8 cellular contexts compared by ENCODE assay signal in the genomic region with DNA sequence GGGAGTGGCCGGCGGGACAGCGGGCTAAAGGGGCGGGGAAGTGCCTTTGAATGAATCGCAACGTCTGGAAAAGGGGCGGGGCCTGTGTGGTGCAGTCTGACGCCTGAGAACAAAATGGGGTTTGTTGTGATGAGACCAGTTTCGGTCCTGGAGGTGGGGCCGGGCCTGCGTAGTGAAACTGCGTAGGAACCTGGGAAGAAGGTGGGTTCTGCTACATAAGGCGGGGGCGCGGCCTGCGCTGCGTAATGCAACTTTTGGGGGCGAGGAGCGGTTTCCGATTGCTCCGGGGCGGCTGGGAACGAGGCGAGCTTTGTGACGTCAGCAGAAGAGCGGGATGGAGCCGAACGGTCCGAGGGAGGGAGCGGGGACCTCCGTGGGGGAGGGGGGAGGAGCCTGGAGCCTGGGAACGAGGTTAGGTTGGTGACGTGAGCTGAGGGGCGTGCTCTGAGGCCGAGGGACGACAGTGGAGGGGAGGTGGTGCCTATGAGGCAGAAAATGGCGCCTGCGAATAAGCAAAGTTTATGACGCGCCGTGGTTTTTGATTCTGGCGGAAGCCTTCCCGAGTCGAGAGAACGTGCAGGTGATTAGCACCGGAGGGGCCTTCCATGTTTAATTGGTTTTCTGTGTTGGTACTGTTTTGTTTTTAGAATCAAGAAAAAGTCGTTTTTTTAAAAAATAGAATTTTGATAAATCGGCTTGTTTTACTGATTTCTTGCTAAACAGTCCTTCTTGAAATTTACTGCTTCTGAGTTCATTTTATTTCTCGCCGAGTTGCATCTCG. TPM values are rescaled to one million over a fixed set of nuclear protein-coding genes. Genes with fewer than 3 reads are reported as not detected.
DNase-seq lines count a peak whose midpoint lies in the region; ATAC-seq and TF ChIP-seq lines count a peak whose summit lies in the region.

No MANE protein-coding gene starts in this region.

- H3K4me1 ChIP-seq in thymus (ENCODE audit: control insufficient read depth, insufficient read depth, low read length), result no peaks in the 10 kb centered on the region

- no peaks in the 10 kb centered on the region for H3K27me3 Mint-ChIP-seq in activated naive CD8-positive, alpha-beta T cell
- H3K27me3 Mint-ChIP-seq in osteocyte (ENCODE audit: unreplicated experiment), result no peaks in the 10 kb centered on the region

- H3K27ac ChIP-seq in thymus (ENCODE audit: low read depth), result peak overlapping the region; percentile 99

- intact Hi-C loops in head of caudate nucleus (cut with DNase I), result no loop called here

- H3K9me3 Mint-ChIP-seq in activated naive CD8-positive, alpha-beta T cell (ENCODE audit: low read depth), result no peaks in the 10 kb centered on the region
- H3K9me3 Mint-ChIP-seq in osteocyte (ENCODE audit: unreplicated experiment), result no peaks in the 10 kb centered on the region

- H3K27me3 ChIP-seq in thymus (ENCODE audit: control insufficient read depth, insufficient read depth), result no peaks in the 10 kb centered on the region

- peak; percentile 87 for ATAC-seq in HG02623 (IDR thresholded peaks at IDR 0.05; ENCODE audit: unreplicated experiment)
- ATAC-seq in SK-N-SH treated with all-trans-retinoic acid at 6 μM for 48 hours, result peak; percentile 94

- peaks cover 34% of the 10 kb centered on the region for H3K4me1 Mint-ChIP-seq in activated naive CD8-positive, alpha-beta T cell (ENCODE audit: low read depth)
- H3K4me1 Mint-ChIP-seq in osteocyte (ENCODE audit: unreplicated experiment), result peaks cover 37% of the 10 kb centered on the region

- H3K4me3 Mint-ChIP-seq in activated naive CD8-positive, alpha-beta T cell, result peak overlapping the region; percentile 90
- H3K4me3 Mint-ChIP-seq in osteocyte (ENCODE audit: unreplicated experiment), result peak overlapping the region; percentile 96

- WGBS in thymus, result under 1% methylated on average over 51 of the region's 51 CpGs

- peak; percentile 88 for DNase-seq in GM10266 (ENCODE audit: extremely low spot score)
- peak; percentile 99 for DNase-seq in NCI-H1092 treated with DMSO at 0.1 percent for 48 hours (lab: John Stamatoyannopoulos, UW)
- peak; percentile 83 to 97 (median 93) for DNase-seq in head of caudate nucleus
- DNase-seq in osteocyte (ENCODE audit: extremely low spot score, unreplicated experiment), result peak; percentile 99

- H3K36me3 Mint-ChIP-seq in activated naive CD8-positive, alpha-beta T cell, result peaks cover 7% of the 10 kb centered on the region
- peaks cover 16% of the 10 kb centered on the region for H3K36me3 Mint-ChIP-seq in osteocyte (ENCODE audit: unreplicated experiment)

- no peaks in the 10 kb centered on the region for H3K9me3 ChIP-seq in thymus (ENCODE audit: control insufficient read depth)

- H3K36me3 ChIP-seq in thymus (ENCODE audit: control insufficient read depth, insufficient read depth), result peaks cover 10% of the 10 kb centered on the region

- H3K4me3 ChIP-seq in thymus (ENCODE audit: low read length), result peak overlapping the region; percentile 78

- H3K27ac Mint-ChIP-seq in activated naive CD8-positive, alpha-beta T cell, result peak overlapping the region; percentile 93
- peak overlapping the region; percentile 100 for H3K27ac Mint-ChIP-seq in osteocyte (ENCODE audit: unreplicated experiment)

- TF ChIP-seq CTCF in GM10266 (IDR thresholded peaks at IDR 0.05; ENCODE audit: control insufficient read depth, insufficient read depth, low read depth, missing control alignments), result no peak
- no peak for TF ChIP-seq CTCF in osteocyte (IDR thresholded peaks at IDR 0.05)

TF ChIP-seq in SK-N-SH treated with all-trans-retinoic acid at 6 μM for 48 hours, 23 proteins besides CTCF, POLR2A, EP300 and RAD21:
- no peak for TF ChIP-seq PPARA (CRISPR knock-in tag; IDR thresholded peaks at IDR 0.05; ENCODE audit: borderline replicate concordance)
- TF ChIP-seq ZNF70 (CRISPR knock-in tag; IDR thresholded peaks at IDR 0.05), result no peak

RNA-seq across cellular contexts. Expression of a gene that starts 0.7 kb away (rescaled TPM):
- 194 and 203 TPM in 2 replicates for total RNA-seq in osteocyte
- 40.9 TPM for polyA plus RNA-seq in thymus

RNA-seq across cellular contexts. Expression of a gene that starts 15.0 kb away (rescaled TPM):
- total RNA-seq in osteocyte, result 174 and 177 TPM in 2 replicates
- polyA plus RNA-seq in thymus, result 41.9 TPM

RNA-seq across cellular contexts. Expression of a gene that starts 39.9 kb away (rescaled TPM):
- 347 and 350 TPM in 2 replicates for total RNA-seq in osteocyte
- polyA plus RNA-seq in thymus, result 80.4 TPM

Comparison
In these comparisons a context has a peak if more than half of its experiments do, and no peak if none do; other contexts are left out.
1. Peak in every context shown above with its lines: DNase-seq, ATAC-seq, H3K4me3 ChIP-seq and H3K27ac ChIP-seq.